ENCODE assay signal across 1 cellular context in the genomic region with DNA sequence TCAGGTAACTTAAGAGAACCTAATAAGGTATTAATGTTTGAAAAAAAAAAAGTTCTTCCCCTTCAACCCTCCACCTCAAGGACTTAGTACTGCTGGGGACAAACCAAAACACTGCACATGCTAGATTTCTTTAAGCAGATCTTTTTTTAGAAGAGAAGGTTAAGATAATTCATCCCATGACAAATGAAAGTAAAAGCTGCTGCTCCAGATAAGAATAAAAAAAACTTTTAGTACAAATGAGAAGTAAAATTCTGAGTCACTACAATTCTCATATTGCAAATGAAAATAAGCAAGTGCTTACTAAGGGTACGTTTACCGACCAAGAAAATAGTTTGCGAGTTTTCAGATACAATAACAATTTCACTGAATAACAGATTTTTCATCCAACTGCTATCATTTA.
TF ChIP-seq lines count a peak whose summit lies in the region.

No MANE protein-coding gene starts in this region.

TF ChIP-seq in HepG2, 621 proteins besides CTCF, POLR2A, EP300 and RAD21 (continued from another document):
- TF ChIP-seq KAT8 (CRISPR knock-in tag; IDR thresholded peaks at IDR 0.05) (no peak), ZNF484 (CRISPR knock-in tag; IDR thresholded peaks at IDR 0.05; ENCODE audit: borderline replicate concordance, low read depth) (no peak), RCOR2 (CRISPR knock-in tag; IDR thresholded peaks at IDR 0.05) (no peak), ELF4 (CRISPR knock-in tag; IDR thresholded peaks at IDR 0.05; ENCODE audit: borderline replicate concordance) (no peak)
- TF ChIP-seq, protein P1, sequence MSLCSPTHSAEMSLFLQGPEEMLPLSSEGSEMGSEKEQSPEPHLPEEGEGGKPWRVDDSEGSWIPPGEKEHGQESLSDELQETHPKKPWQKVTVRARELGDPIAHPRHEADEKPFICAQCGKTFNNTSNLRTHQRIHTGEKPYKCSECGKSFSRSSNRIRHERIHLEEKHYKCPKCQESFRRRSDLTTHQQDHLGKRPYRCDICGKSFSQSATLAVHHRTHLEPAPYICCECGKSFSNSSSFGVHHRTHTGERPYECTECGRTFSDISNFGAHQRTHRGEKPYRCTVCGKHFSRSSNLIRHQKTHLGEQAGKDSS (CRISPR knock-in tag; IDR thresholded peaks at IDR 0.05; ENCODE audit: borderline replicate concordance, low read depth) = no peak
- TF ChIP-seq, protein P2, sequence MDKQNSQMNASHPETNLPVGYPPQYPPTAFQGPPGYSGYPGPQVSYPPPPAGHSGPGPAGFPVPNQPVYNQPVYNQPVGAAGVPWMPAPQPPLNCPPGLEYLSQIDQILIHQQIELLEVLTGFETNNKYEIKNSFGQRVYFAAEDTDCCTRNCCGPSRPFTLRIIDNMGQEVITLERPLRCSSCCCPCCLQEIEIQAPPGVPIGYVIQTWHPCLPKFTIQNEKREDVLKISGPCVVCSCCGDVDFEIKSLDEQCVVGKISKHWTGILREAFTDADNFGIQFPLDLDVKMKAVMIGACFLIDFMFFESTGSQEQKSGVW (CRISPR knock-in tag; IDR thresholded peaks at IDR 0.05; ENCODE audit: borderline replicate concordance) = no peak
